Comparison of ENCODE assay signal across 10 cellular contexts in genomic region chr10:29725133-29725720, GRCh38.
DNase-seq lines count a peak whose midpoint lies in the region; ATAC-seq and TF ChIP-seq lines count a peak whose summit lies in the region.
"Had no signal": no experiment of that assay in that cellular context is flagged by ENCODE, and none has a peak within 500 bp of the region (broad histone marks: within the 10 kb centered on the region; RNA-seq: fewer than 3 reads in every experiment).

No MANE protein-coding gene starts in this region.

- peaks cover 62% of the 10 kb centered on the region for H3K4me1 Mint-ChIP-seq in CD4-positive, alpha-beta T cell (ENCODE audit: low read depth)
- H3K4me1 Mint-ChIP-seq in neural crest cell: peaks cover 41% of the 10 kb centered on the region
- peaks cover 10% of the 10 kb centered on the region for H3K4me1 Mint-ChIP-seq in activated T-helper 17 cell treated with anti-CD3 and anti-CD28 coated beads, Interleukin-2, amount 50 U/mL, for 72 hours

- no peak for DNase-seq in CD4-positive, alpha-beta T cell
- no peak for DNase-seq in Panc1 (ENCODE audit: low read depth, low spot score)
- no peak for DNase-seq in esophagus squamous epithelium (lab: John Stamatoyannopoulos, UW)
- DNase-seq in neural crest cell (ENCODE audit: low read depth, low spot score): no peak
- DNase-seq in stimulated activated CD4-positive, alpha-beta T cell treated with anti-CD3 and anti-CD28 coated beads, Interleukin-4, amount 100 ng/mL, for 1 hour: no peak

- POLR2A ChIA-PET in CD4-positive, alpha-beta T cell (lab: Charles Lee): no interaction called here
- POLR2A ChIA-PET in Panc1 (lab: Charles Lee): no interaction called here

- intact Hi-C loops in CD4-positive, alpha-beta T cell (cut with DNase I, micrococcal nuclease): no loop called here
- intact Hi-C loops in Panc1 (cut with micrococcal nuclease; ENCODE audit: unreplicated experiment): no loop called here
- intact Hi-C loops in esophagus squamous epithelium (cut with DNase I): no loop called here

- H3K4me3 ChIP-seq in Panc1 (ENCODE audit: low read depth in 2 of 2, low read length in 2 of 2) (no peak overlapping the region), esophagus squamous epithelium (no peak overlapping the region)

- in situ Hi-C loops in Panc1 (cut with HindIII; ENCODE audit: low pct_unique_long_range_greater_than_20kb, low sequenced_read_pairs): no loop called here

- no peaks in the 10 kb centered on the region for H3K36me3 ChIP-seq in Panc1 (ENCODE audit: control insufficient read depth, insufficient read depth, low read length)
- H3K36me3 ChIP-seq in esophagus squamous epithelium: peaks cover 0 to 15% (median 0%) of the 10 kb centered on the region in 3 donors

- H3K27me3 ChIP-seq in CD4-positive, alpha-beta T cell (ENCODE audit: control insufficient read depth, insufficient read depth, low read length): no peaks in the 10 kb centered on the region
- H3K27me3 ChIP-seq in Panc1 (ENCODE audit: control insufficient read depth, insufficient read depth, low read length) (no peaks in the 10 kb centered on the region), esophagus squamous epithelium (no peaks in the 10 kb centered on the region)

- peaks cover 6% of the 10 kb centered on the region for H3K9me3 ChIP-seq in CD4-positive, alpha-beta T cell (ENCODE audit: control insufficient read depth, low read length)
- H3K9me3 ChIP-seq in Panc1 (ENCODE audit: control insufficient read depth, insufficient read depth, low read depth, low read length) (peaks cover 6% of the 10 kb centered on the region; the same call in 1 of the 2 replicates), esophagus squamous epithelium (no peaks in the 10 kb centered on the region)

- no peaks in the 10 kb centered on the region for H3K9me3 Mint-ChIP-seq in CD4-positive, alpha-beta T cell
- peaks cover 5% of the 10 kb centered on the region for H3K9me3 Mint-ChIP-seq in neural crest cell
- H3K9me3 Mint-ChIP-seq in activated T-helper 17 cell treated with anti-CD3 and anti-CD28 coated beads, Interleukin-2, amount 50 U/mL, for 72 hours: peaks cover 4% of the 10 kb centered on the region

- CTCF ChIA-PET in CD4-positive, alpha-beta T cell (lab: Charles Lee): interaction anchor here (0.8 kb wide), 1 partner anchor 102 kb away, joined by 3 read pairs; no protein-coding TSS in a partner anchor
- CTCF ChIA-PET in Panc1 (lab: Charles Lee): no interaction called here

- BruUV-seq in Panc1 (replicated peaks; lab: Mats Ljungman, UMichigan): no TSS peak

- no peaks in the 10 kb centered on the region for H3K27me3 Mint-ChIP-seq in CD4-positive, alpha-beta T cell
- no peaks in the 10 kb centered on the region for H3K27me3 Mint-ChIP-seq in neural crest cell (ENCODE audit: low read depth)
- H3K27me3 Mint-ChIP-seq in activated T-helper 17 cell treated with anti-CD3 and anti-CD28 coated beads, Interleukin-2, amount 50 U/mL, for 72 hours: no peaks in the 10 kb centered on the region

- peak overlapping the region; percentile 43 for H3K27ac Mint-ChIP-seq in CD4-positive, alpha-beta T cell
- H3K27ac Mint-ChIP-seq in neural crest cell (ENCODE audit: unreplicated experiment): no peak overlapping the region
- no peak overlapping the region for H3K27ac Mint-ChIP-seq in activated T-helper 17 cell treated with anti-CD3 and anti-CD28 coated beads, Interleukin-2, amount 50 U/mL, for 72 hours

- no peak overlapping the region for H3K27ac ChIP-seq in CD4-positive, alpha-beta T cell (ENCODE audit: low read depth, low read length)
- H3K27ac ChIP-seq in Panc1 (ENCODE audit: low read length): no peak overlapping the region
- H3K27ac ChIP-seq in esophagus squamous epithelium: peak overlapping the region; percentile 15 to 54 (median 33)
- H3K27ac ChIP-seq: C4-2B, KMS-11 had no signal

- no peak for TF ChIP-seq POLR2A in esophagus squamous epithelium (IDR thresholded peaks at IDR 0.05)

- peaks cover 9% of the 10 kb centered on the region; the same call in 1 of the 2 replicates for H3K4me1 ChIP-seq in Panc1 (ENCODE audit: control insufficient read depth, insufficient read depth, low read length)
- peaks cover 10 to 88% (median 38%) of the 10 kb centered on the region in 3 donors for H3K4me1 ChIP-seq in esophagus squamous epithelium

- TF ChIP-seq CTCF in CD4-positive, alpha-beta T cell (IDR thresholded peaks at IDR 0.05): no peak
- TF ChIP-seq CTCF in Panc1 (IDR thresholded peaks at IDR 0.05): no peak
- no peak for TF ChIP-seq CTCF in esophagus squamous epithelium (IDR thresholded peaks at IDR 0.05)
- no peak for TF ChIP-seq CTCF in neural crest cell (conservative IDR thresholded peaks at IDR 0.05)

- WGBS in esophagus squamous epithelium, 2 donors: 30 to 43% methylated on average over 6 of the region's 6 CpGs

- no peak for ATAC-seq in CD4-positive, alpha-beta T cell (ENCODE audit: poor library complexity)
- ATAC-seq in Panc1 (peak; percentile 72), GM21381 (IDR thresholded peaks at IDR 0.05; ENCODE audit: unreplicated experiment) (no peak), GM18498 (IDR thresholded peaks at IDR 0.05; ENCODE audit: unreplicated experiment) (no peak)
- no peak for ATAC-seq in activated T-helper 17 cell treated with anti-CD3 and anti-CD28 coated beads, Interleukin-2, amount 50 U/mL, for 72 hours (replicated peaks)

- peak overlapping the region; percentile 40 for H3K4me3 Mint-ChIP-seq in CD4-positive, alpha-beta T cell
- peak overlapping the region; percentile 28 for H3K4me3 Mint-ChIP-seq in neural crest cell
- H3K4me3 Mint-ChIP-seq in activated T-helper 17 cell treated with anti-CD3 and anti-CD28 coated beads, Interleukin-2, amount 50 U/mL, for 72 hours: no peak overlapping the region

- peaks cover 31% of the 10 kb centered on the region for H3K36me3 Mint-ChIP-seq in CD4-positive, alpha-beta T cell (ENCODE audit: low read depth)
- peaks cover 25% of the 10 kb centered on the region for H3K36me3 Mint-ChIP-seq in neural crest cell (ENCODE audit: low read depth)
- H3K36me3 Mint-ChIP-seq in activated T-helper 17 cell treated with anti-CD3 and anti-CD28 coated beads, Interleukin-2, amount 50 U/mL, for 72 hours (ENCODE audit: low read depth): no peaks in the 10 kb centered on the region

Comparison
In these comparisons a context has a peak if more than half of its experiments do, and no peak if none do; other contexts are left out.
1. H3K27ac ChIP-seq: peak in esophagus squamous epithelium (4 of 4); none in CD4-positive, alpha-beta T cell (single experiment) and Panc1 (single experiment).